7 cellular contexts compared by ENCODE assay signal in the genomic region with DNA sequence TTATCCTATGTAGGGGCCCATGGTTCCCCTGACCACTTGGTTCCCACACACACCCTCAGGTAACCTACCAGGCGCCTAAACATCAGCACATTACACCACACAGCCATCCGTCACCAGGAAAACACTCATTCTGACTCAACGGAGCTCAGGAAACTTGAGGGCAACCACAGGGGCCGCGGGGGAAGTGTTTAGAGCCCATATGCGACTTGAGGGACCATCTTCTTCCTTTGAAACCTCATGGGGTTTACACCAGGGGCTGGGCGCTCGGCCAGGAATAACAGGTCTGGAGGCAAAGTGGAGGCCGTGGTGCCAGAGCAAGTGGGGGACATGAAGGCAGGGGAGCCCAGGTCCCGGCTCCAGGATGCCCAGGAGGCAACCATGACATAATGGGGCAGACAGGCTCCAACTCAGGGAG. TPM values are rescaled to one million over a fixed set of nuclear protein-coding genes. Genes with fewer than 3 reads are reported as not detected.
DNase-seq lines count a peak whose midpoint lies in the region; ATAC-seq lines count a peak whose summit lies in the region.

No MANE protein-coding gene starts in this region.

- H3K36me3 ChIP-seq in adipocyte (ENCODE audit: control insufficient read depth, insufficient read depth, low read length, severe bottlenecking) = no peaks in the 10 kb centered on the region

- peaks cover 0 to 2% (median 0%) of the 10 kb centered on the region in 3 donors for H3K36me3 Mint-ChIP-seq in naive thymus-derived CD8-positive, alpha-beta T cell

- POLR2A ChIA-PET in naive thymus-derived CD8-positive, alpha-beta T cell (lab: Charles Lee) = interaction anchor here (0.7 to 0.9 kb wide), 3 partner anchors 12 to 27 kb away, joined by 3 to 5 read pairs (median 3); a partner anchor contains a TSS

- ATAC-seq in HG02759 (IDR thresholded peaks at IDR 0.05; ENCODE audit: unreplicated experiment) = peak; percentile 39
- peak; percentile 84 for ATAC-seq in naive thymus-derived CD8-positive, alpha-beta T cell

- H3K27me3 ChIP-seq in adipocyte (replicated peaks; ENCODE audit: control insufficient read depth, insufficient read depth, low read length) = no peaks in the 10 kb centered on the region

- H3K4me3 Mint-ChIP-seq in naive thymus-derived CD8-positive, alpha-beta T cell = peak overlapping the region; percentile 77 to 96 (median 88)

- peak overlapping the region; percentile 73 to 92 (median 88) for H3K27ac Mint-ChIP-seq in naive thymus-derived CD8-positive, alpha-beta T cell

- H3K9me3 Mint-ChIP-seq in naive thymus-derived CD8-positive, alpha-beta T cell = no peaks in the 10 kb centered on the region

- H3K4me1 Mint-ChIP-seq in naive thymus-derived CD8-positive, alpha-beta T cell = peaks cover 17 to 31% (median 25%) of the 10 kb centered on the region in 4 donors

- peaks cover 41% of the 10 kb centered on the region for H3K4me1 ChIP-seq in adipocyte (ENCODE audit: control insufficient read depth, insufficient read depth, low read length)

- peaks cover 0 to 7% (median 0%) of the 10 kb centered on the region in 5 donors for H3K27me3 Mint-ChIP-seq in naive thymus-derived CD8-positive, alpha-beta T cell

- peak overlapping the region; percentile 87 for H3K9ac ChIP-seq in adipocyte (ENCODE audit: low read length)

- H3K4me3 ChIP-seq in adipocyte (ENCODE audit: low read length) = peak overlapping the region; percentile 87

- H3K9me3 ChIP-seq in adipocyte (ENCODE audit: control insufficient read depth, low read length) = no peaks in the 10 kb centered on the region

- DNase-seq in T-helper 2 cell = peak in 4 of 5 experiments; percentile 59 to 83 (median 77)
- DNase-seq in adipocyte (ENCODE audit: low read depth) = peak; percentile 87
- peak; percentile 39 to 83 (median 66) for DNase-seq in naive thymus-derived CD8-positive, alpha-beta T cell
- peak; percentile 85 for DNase-seq in stromal cell of bone marrow (ENCODE audit: low read depth)
- no peak for DNase-seq in NCI-H1092 treated with DMSO at 0.1 percent for 48 hours (lab: John Stamatoyannopoulos, UW)
- DNase-seq in OCI-M1 (lab: John Stamatoyannopoulos, UW) = no peak

RNA-seq across cellular contexts. Expression of a gene that starts 1.5 kb away (rescaled TPM):
- 1 to 10 TPM; 5.7 to 7.8 TPM for total RNA-seq in naive thymus-derived CD8-positive, alpha-beta T cell
- 1 to 10 TPM in 2 of 3 donors, under 1 TPM in 1; 0.69 to 2.2 (median 2.1) TPM for polyA plus RNA-seq in naive thymus-derived CD8-positive, alpha-beta T cell

RNA-seq across cellular contexts. Expression of a gene that starts 20.6 kb away (rescaled TPM):
- total RNA-seq in naive thymus-derived CD8-positive, alpha-beta T cell = 10 to 100 TPM; 20.7 to 24.9 TPM
- polyA plus RNA-seq in naive thymus-derived CD8-positive, alpha-beta T cell = 10 to 100 TPM in 2 of 3 donors, 1 to 10 TPM in 1; 5.4 to 12.3 (median 10.0) TPM

RNA-seq across cellular contexts. Expression of a gene that starts 34.6 kb away (rescaled TPM):
- total RNA-seq in naive thymus-derived CD8-positive, alpha-beta T cell = 10 to 100 TPM; 67.2 to 69.7 TPM
- polyA plus RNA-seq in naive thymus-derived CD8-positive, alpha-beta T cell = 100 to 1,000 TPM; 123 to 139 (median 136) TPM

RNA-seq across cellular contexts. Expression of a gene that starts 34.7 kb away (rescaled TPM):
- 10 to 100 TPM; 22.1 to 23.7 TPM for total RNA-seq in naive thymus-derived CD8-positive, alpha-beta T cell
- polyA plus RNA-seq in naive thymus-derived CD8-positive, alpha-beta T cell = 10 to 100 TPM; 10.1 to 13.3 (median 11.9) TPM

RNA-seq across cellular contexts. Expression of a gene that starts 50.4 kb away (rescaled TPM):
- 1 to 10 TPM in 1 of 2 experiments, under 1 TPM in 1; 0.63 to 1.0 TPM for total RNA-seq in naive thymus-derived CD8-positive, alpha-beta T cell
- polyA plus RNA-seq in naive thymus-derived CD8-positive, alpha-beta T cell = under 1 TPM in 2 of 3 donors, not detected in 1; 0.14 to 0.30 TPM

Comparison
In these comparisons a context has a peak if more than half of its experiments do, and no peak if none do; other contexts are left out.
1. DNase-seq: peak in T-helper 2 cell (4 of 5), adipocyte (single experiment), naive thymus-derived CD8-positive, alpha-beta T cell (10 of 10) and stromal cell of bone marrow (single experiment); none in NCI-H1092 treated with DMSO at 0.1 percent for 48 hours (single experiment) and OCI-M1 (single experiment).